Comparison of ENCODE assay signal across 25 cellular contexts in genomic region chr11:73203790-73204189, GRCh38. TPM values are rescaled to one million over a fixed set of nuclear protein-coding genes. Genes with fewer than 3 reads are reported as not detected.
DNase-seq lines count a peak whose midpoint lies in the region; TF ChIP-seq lines count a peak whose summit lies in the region.
"Had no signal": no experiment of that assay in that cellular context is flagged by ENCODE, and none has a peak within 500 bp of the region (broad histone marks: within the 10 kb centered on the region; RNA-seq: fewer than 3 reads in every experiment).

No MANE protein-coding gene starts in this region.

- no peaks in the 10 kb centered on the region for H3K79me2 ChIP-seq in mesendoderm (ENCODE audit: control insufficient read depth, insufficient read depth, low read length)
- H3K79me2 ChIP-seq: parathyroid adenoma had no signal

- H2BK120ac ChIP-seq in mesendoderm (ENCODE audit: low read depth, low read length): no peak overlapping the region

- no peak overlapping the region for H3K4me2 ChIP-seq in mesendoderm (ENCODE audit: low read length)

- no peaks in the 10 kb centered on the region for H3K9me3 ChIP-seq in neutrophil
- H3K9me3 ChIP-seq: left ventricle myocardium inferior, SJSA1, tibial artery had no signal

- WGBS in mesendoderm (ENCODE audit: extremely low coverage, insufficient coverage, low lambda C conversion rate): no CpG with 5 or more reads among the region's 4 CpGs

- peaks cover 0 to 4% (median 1%) of the 10 kb centered on the region in 3 donors for H3K27me3 Mint-ChIP-seq in CD14-positive monocyte (ENCODE audit: low read depth in 3 of 3)

- no peaks in the 10 kb centered on the region for H3K27me3 ChIP-seq in HL-60 (ENCODE audit: insufficient read depth, poor library complexity, severe bottlenecking)
- no peaks in the 10 kb centered on the region for H3K27me3 ChIP-seq in neutrophil
- H3K27me3 ChIP-seq in mesendoderm (ENCODE audit: insufficient read depth, low read length, poor library complexity): no peaks in the 10 kb centered on the region
- H3K27me3 ChIP-seq: SJSA1 had no signal

- H3K56ac ChIP-seq in mesendoderm (ENCODE audit: low read length): no peak overlapping the region

- H3K36me3 ChIP-seq in neutrophil (no peaks in the 10 kb centered on the region), mesendoderm (ENCODE audit: control insufficient read depth, insufficient read depth, low read length) (no peaks in the 10 kb centered on the region)
- H3K36me3 ChIP-seq: left ventricle myocardium inferior, SJSA1, tibial artery had no signal

- TF ChIP-seq CTCF in CD14-positive monocyte (IDR thresholded peaks at IDR 0.05) (no peak), HL-60 (IDR thresholded peaks at IDR 0.05; ENCODE audit: insufficient read depth, low read length) (no peak), neutrophil (IDR thresholded peaks at IDR 0.05) (no peak)

- H3K4me3 Mint-ChIP-seq in CD14-positive monocyte: peak overlapping the region in 1 of 2 donors; percentile 63
- H3K4me3 Mint-ChIP-seq: activated CD4-positive, alpha-beta T cell treated with anti-CD3 and anti-CD28 coated beads for 36 hours; activated naive CD8-positive, alpha-beta T cell treated with anti-CD3 and anti-CD28 coated beads, Interleukin-2, amount 50 U/mL, for 24 hours; activated T-cell treated with anti-CD3 and anti-CD28 coated beads, Interleukin-2, amount 50 U/mL, for 24 hours; natural killer cell treated with Interleukin-12 subunit alpha and Interleukin-12 subunit beta and Interleukin-15 and Interleukin-18, amount 100 ng/mL, for 72 hours had no signal

- H3K27ac Mint-ChIP-seq in CD14-positive monocyte: peak overlapping the region; percentile 90 to 99 (median 97)
- H3K27ac Mint-ChIP-seq: activated CD4-positive, alpha-beta T cell treated with anti-CD3 and anti-CD28 coated beads for 36 hours; activated naive CD8-positive, alpha-beta T cell treated with anti-CD3 and anti-CD28 coated beads, Interleukin-2, amount 50 U/mL, for 24 hours; activated T-cell treated with anti-CD3 and anti-CD28 coated beads, Interleukin-2, amount 50 U/mL, for 24 hours; natural killer cell treated with Interleukin-12 subunit alpha and Interleukin-12 subunit beta and Interleukin-15 and Interleukin-18, amount 100 ng/mL, for 72 hours had no signal

- H3K27ac ChIP-seq in HL-60 (replicated peaks) (peak overlapping the region; percentile 99), neutrophil (peak overlapping the region; percentile 93), mesendoderm (ENCODE audit: low read depth, low read length) (no peak overlapping the region)
- H3K27ac ChIP-seq: left ventricle myocardium inferior, parathyroid adenoma, SJSA1, tibial artery had no signal

- H2BK15ac ChIP-seq in mesendoderm (replicated peaks; ENCODE audit: low read depth): no peak overlapping the region

- H3K9me3 Mint-ChIP-seq in CD14-positive monocyte: peaks cover 0 to 3% (median 0%) of the 10 kb centered on the region in 7 donors
- H3K9me3 Mint-ChIP-seq: activated naive CD8-positive, alpha-beta T cell treated with anti-CD3 and anti-CD28 coated beads, Interleukin-2, amount 50 U/mL, for 24 hours; activated T-cell treated with anti-CD3 and anti-CD28 coated beads, Interleukin-2, amount 50 U/mL, for 24 hours; natural killer cell treated with Interleukin-12 subunit alpha and Interleukin-12 subunit beta and Interleukin-15 and Interleukin-18, amount 100 ng/mL, for 72 hours had no signal

- peaks cover 80 to 81% of the 10 kb centered on the region in 2 experiments for H3K4me1 ChIP-seq in neutrophil (ENCODE audit: control insufficient read depth in 1 of 2, insufficient read depth in 1 of 2, low read depth in 1 of 2, low read length in 1 of 2)
- peaks cover 8% of the 10 kb centered on the region for H3K4me1 ChIP-seq in mesendoderm (ENCODE audit: control insufficient read depth, low read depth, low read length)
- H3K4me1 ChIP-seq: parathyroid adenoma, tibial artery had no signal

- no peaks in the 10 kb centered on the region for H3K79me1 ChIP-seq in mesendoderm (ENCODE audit: low read length)

- no peak overlapping the region for H2AK5ac ChIP-seq in mesendoderm (ENCODE audit: low read length)

- no peak overlapping the region for H4K8ac ChIP-seq in mesendoderm (ENCODE audit: low read depth, low read length)

- intact Hi-C loops in CD14-positive monocyte (cut with micrococcal nuclease): loop anchor here in 1 of 2 donors (2.0 kb wide), 1 partner anchor 15 kb away; no protein-coding TSS in a partner anchor

- DNase-seq in CD14-positive monocyte (ENCODE audit: low spot score) (peak; percentile 54), HL-60 (ENCODE audit: low read depth in 1 of 2, low spot score in 1 of 2) (peak in 1 of 2 experiments; percentile 78), ecto neural progenitor cell (ENCODE audit: low spot score) (peak; percentile 38), H4 (ENCODE audit: low spot score) (no peak), mesendoderm (no peak), GM19240 (ENCODE audit: insufficient read length, low spot score) (no peak)
- DNase-seq: activated CD4-positive, alpha-beta T cell treated with anti-CD3 and anti-CD28 coated beads for 36 hours; activated gamma-delta T cell treated with Interleukin-2 at 50 U/mL for 16 hours; activated naive CD8-positive, alpha-beta T cell treated with anti-CD3 and anti-CD28 coated beads, Interleukin-2, amount 50 U/mL, for 24 hours; activated T-cell treated with anti-CD3 and anti-CD28 coated beads, Interleukin-2, amount 50 U/mL, for 24 hours; DMS79 treated with DMSO at 0.1 percent for 48 hours; effector CD8-positive, alpha-beta T cell; foreskin fibroblast; left ventricle myocardium inferior; NCI-H1105 treated with DMSO at 0.1 percent for 48 hours; NCI-H510A treated with DMSO at 0.1 percent for 48 hours; stimulated activated CD4-positive, alpha-beta T cell treated with anti-CD3 and anti-CD28 coated beads, Interleukin-12 subunit alpha, Interleukin-12 subunit beta, amount 100 ng/mL, for 4 hours; stimulated activated CD4-positive, alpha-beta T cell treated with anti-CD3 and anti-CD28 coated beads, Interleukin-4, amount 100 ng/mL, for 24 hours; stimulated activated naive CD8-positive, alpha-beta T cell treated with anti-CD3 and anti-CD28 coated beads, Interleukin-15, Interleukin-2, amounts not matched to agents 100 U/mL and 50 U/mL, for 24 hours had no signal

- no peak overlapping the region for H3K9ac ChIP-seq in mesendoderm (ENCODE audit: low read length)
- H3K9ac ChIP-seq: parathyroid adenoma had no signal

- no peak overlapping the region for H3K4ac ChIP-seq in mesendoderm (ENCODE audit: low read depth, low read length)

- H2BK5ac ChIP-seq in mesendoderm (ENCODE audit: low read length): no peak overlapping the region

- peaks cover 0 to 7% of the 10 kb centered on the region in 2 donors for H3K36me3 Mint-ChIP-seq in CD14-positive monocyte
- H3K36me3 Mint-ChIP-seq: natural killer cell treated with Interleukin-12 subunit alpha and Interleukin-12 subunit beta and Interleukin-15 and Interleukin-18, amount 100 ng/mL, for 72 hours had no signal

- no peak overlapping the region for H3K18ac ChIP-seq in mesendoderm (ENCODE audit: low read length)

- no peak overlapping the region for H4K5ac ChIP-seq in mesendoderm (ENCODE audit: low read length)

- H3K4me1 Mint-ChIP-seq in CD14-positive monocyte: peaks cover 87% of the 10 kb centered on the region
- H3K4me1 Mint-ChIP-seq: activated CD4-positive, alpha-beta T cell treated with anti-CD3 and anti-CD28 coated beads for 36 hours; activated naive CD8-positive, alpha-beta T cell treated with anti-CD3 and anti-CD28 coated beads, Interleukin-2, amount 50 U/mL, for 24 hours had no signal

- H3K4me3 ChIP-seq in HL-60 (replicated peaks; ENCODE audit: insufficient read depth, low read length): no peak overlapping the region
- peak overlapping the region in 1 of 2 experiments; percentile 51 for H3K4me3 ChIP-seq in neutrophil (ENCODE audit: low read depth in 1 of 2, low read length in 1 of 2)
- no peak overlapping the region for H3K4me3 ChIP-seq in mesendoderm (ENCODE audit: low read length)
- H3K4me3 ChIP-seq: left ventricle myocardium inferior, SJSA1, tibial artery had no signal

- no peak overlapping the region for H3K23ac ChIP-seq in mesendoderm (ENCODE audit: low read length)

RNA-seq across cellular contexts. Expression of gene P2RY2, which starts 14.3 kb away (rescaled TPM):
- polyA plus RNA-seq in CD14-positive monocyte: 10 to 100 TPM in 1 of 2 donors, 1 to 10 TPM in 1; 2.8 to 12.7 TPM
- total RNA-seq in H4 (2014; rRNA removed; shearing (Covaris generic)): not detected in 2 replicates
- 0.69 TPM for polyA plus RNA-seq in mesendoderm (2013, experiment 1 of 2)
- polyA plus RNA-seq in mesendoderm (2013, experiment 2 of 2): 0.78 TPM
- total RNA-seq: activated CD4-positive, alpha-beta T cell treated with anti-CD3 and anti-CD28 coated beads for 36 hours; SJSA1; T-helper 1 cell treated with Interleukin-12 subunit alpha and Interleukin-12 subunit beta and Interleukin-4 antibody, amounts not matched to agents 30 ng/mL and 1 ng/mL, for 36 hours had no signal

Comparison
In these comparisons a context has a peak if more than half of its experiments do, and no peak if none do; other contexts are left out.
1. DNase-seq: peak in CD14-positive monocyte (single experiment) and ecto neural progenitor cell (single experiment); none in H4 (single experiment), mesendoderm (single experiment) and GM19240 (single experiment).